In genomic region chr15:80754005-80754404, GRCh38 we compare ENCODE assay signal across 1 cellular context.
A peak's percentile ranks its signal among the peaks of the same experiment; 100 is the strongest.
TF ChIP-seq lines count a peak whose summit lies in the region.

No MANE protein-coding gene starts in this region.

TF ChIP-seq in K562, 482 proteins besides CTCF, POLR2A, EP300 and RAD21:
- TF ChIP-seq ATF3 (IDR thresholded peaks at IDR 0.05) = peak; percentile 39; the same call in 1 of the 2 replicates
- TF ChIP-seq ATF3 (CRISPR knock-in tag; conservative IDR thresholded peaks at IDR 0.05) = no peak
- TF ChIP-seq ELK1 (CRISPR knock-in tag; IDR thresholded peaks at IDR 0.05) = no peak
